Comparison of ENCODE assay signal across 1 cellular context in genomic region chr5:32585446-32586250, GRCh38.
TF ChIP-seq lines count a peak whose summit lies in the region.

TSS of gene SUB1 (plus strand) at chr5:32585557. CDS start at chr5:32588513, 2,956 bp downstream.

TF ChIP-seq in HEK293, 187 proteins besides CTCF, POLR2A, EP300 and RAD21 (continued from another document):
- TF ChIP-seq SALL2 (tag by site-specific recombination; IDR thresholded peaks at IDR 0.05; ENCODE audit: borderline replicate concordance), result no peak
- TF ChIP-seq ZNF146 (tag by site-specific recombination; IDR thresholded peaks at IDR 0.05), result peak; percentile 28; the same call in 1 of the 2 replicates
- no peak for TF ChIP-seq ZNF530 (tag by site-specific recombination; IDR thresholded peaks at IDR 0.05; ENCODE audit: low read depth)
- no peak for TF ChIP-seq ZNF140 (tag by site-specific recombination; IDR thresholded peaks at IDR 0.05)
- TF ChIP-seq ZFP41 (tag by site-specific recombination; IDR thresholded peaks at IDR 0.05; ENCODE audit: borderline replicate concordance), result no peak
- peak; percentile 89 for TF ChIP-seq YY1 (tag by site-specific recombination; IDR thresholded peaks at IDR 0.05)
- TF ChIP-seq ZNF791 (tag by site-specific recombination; IDR thresholded peaks at IDR 0.05), result no peak
- TF ChIP-seq IKZF3 (tag by site-specific recombination; IDR thresholded peaks at IDR 0.05), result 0 out of 2 replicates have a peak, but pooled peaks have one; percentile 24
- TF ChIP-seq ZNF488 (tag by site-specific recombination; IDR thresholded peaks at IDR 0.05), result no peak
- TF ChIP-seq OVOL3 (tag by site-specific recombination; IDR thresholded peaks at IDR 0.05), result no peak
- no peak for TF ChIP-seq ZNF768 (tag by site-specific recombination; IDR thresholded peaks at IDR 0.05)
- TF ChIP-seq PBX3 (CRISPR knock-in tag; IDR thresholded peaks at IDR 0.05), result peak; percentile 72; the same call in 1 of the 2 replicates
- TF ChIP-seq ZNF660 (tag by site-specific recombination; IDR thresholded peaks at IDR 0.05), result peak; percentile 19
- TF ChIP-seq ZNF341 (tag by site-specific recombination; IDR thresholded peaks at IDR 0.05; ENCODE audit: low read depth), result peak; percentile 99
- 0 out of 2 replicates have a peak, but pooled peaks have one; percentile 33 for TF ChIP-seq ZNF76 (tag by site-specific recombination; IDR thresholded peaks at IDR 0.05; ENCODE audit: borderline replicate concordance, low read depth)
- no peak for TF ChIP-seq ZNF830 (tag by site-specific recombination; IDR thresholded peaks at IDR 0.05; ENCODE audit: low read depth)
- TF ChIP-seq ZNF311 (tag by site-specific recombination; IDR thresholded peaks at IDR 0.05; ENCODE audit: borderline replicate concordance), result no peak
- TF ChIP-seq SCRT1 (tag by site-specific recombination; IDR thresholded peaks at IDR 0.05; ENCODE audit: borderline replicate concordance), result no peak
- TF ChIP-seq ZNF658 (tag by site-specific recombination; IDR thresholded peaks at IDR 0.05), result no peak
- no peak for TF ChIP-seq ZNF202 (tag by site-specific recombination; IDR thresholded peaks at IDR 0.05; ENCODE audit: borderline replicate concordance)
- no peak for TF ChIP-seq ZNF837 (tag by site-specific recombination; IDR thresholded peaks at IDR 0.05)
- no peak for TF ChIP-seq KLF7 (tag by site-specific recombination; IDR thresholded peaks at IDR 0.05; ENCODE audit: borderline replicate concordance)
- TF ChIP-seq ZNF645 (tag by site-specific recombination; IDR thresholded peaks at IDR 0.05), result 0 out of 2 replicates have a peak, but pooled peaks have one; percentile 18
- no peak for TF ChIP-seq ZNF23 (tag by site-specific recombination; IDR thresholded peaks at IDR 0.05; ENCODE audit: borderline replicate concordance)
- no peak for TF ChIP-seq ZNF26 (tag by site-specific recombination; IDR thresholded peaks at IDR 0.05)
- TF ChIP-seq ZNF280D (tag by site-specific recombination; IDR thresholded peaks at IDR 0.05), result no peak; the same call in 1 of the 2 replicates
- no peak for TF ChIP-seq ZNF184 (tag by site-specific recombination; IDR thresholded peaks at IDR 0.05)
- TF ChIP-seq ZNF433 (tag by site-specific recombination; IDR thresholded peaks at IDR 0.05; ENCODE audit: low read depth), result no peak
- no peak for TF ChIP-seq PRDM6 (tag by site-specific recombination; IDR thresholded peaks at IDR 0.05)
- TF ChIP-seq ZNF223 (tag by site-specific recombination; IDR thresholded peaks at IDR 0.05), result no peak
- 0 out of 2 replicates have a peak, but pooled peaks have one; percentile 13 for TF ChIP-seq ZNF843 (tag by site-specific recombination; IDR thresholded peaks at IDR 0.05)
- TF ChIP-seq ZBTB20 (tag by site-specific recombination; IDR thresholded peaks at IDR 0.05), result peak; percentile 66; the same call in 1 of the 2 replicates
- TF ChIP-seq ZFP37 (tag by site-specific recombination; IDR thresholded peaks at IDR 0.05), result 0 out of 2 replicates have a peak, but pooled peaks have one; percentile 29
- TF ChIP-seq ZNF555 (tag by site-specific recombination; conservative IDR thresholded peaks at IDR 0.05), result no peak
- TF ChIP-seq MEIS1 (CRISPR knock-in tag; IDR thresholded peaks at IDR 0.05; ENCODE audit: borderline replicate concordance), result no peak
- peak; percentile 96 for TF ChIP-seq BCL6B (tag by site-specific recombination; IDR thresholded peaks at IDR 0.05)
- no peak for TF ChIP-seq ZNF521 (tag by site-specific recombination; IDR thresholded peaks at IDR 0.05)
- TF ChIP-seq ZNF2 (tag by site-specific recombination; IDR thresholded peaks at IDR 0.05), result 0 out of 2 replicates have a peak, but pooled peaks have one; percentile 2
- TF ChIP-seq ZNF391 (tag by site-specific recombination; IDR thresholded peaks at IDR 0.05; ENCODE audit: borderline replicate concordance, low read depth), result peak; percentile 48; the same call in 1 of the 2 replicates
- TF ChIP-seq ZNF211 (tag by site-specific recombination; IDR thresholded peaks at IDR 0.05; ENCODE audit: low read depth), result no peak
- TF ChIP-seq ZNF600 (tag by site-specific recombination; IDR thresholded peaks at IDR 0.05), result no peak
- no peak for TF ChIP-seq ZNF560 (tag by site-specific recombination; IDR thresholded peaks at IDR 0.05; ENCODE audit: borderline replicate concordance)
- TF ChIP-seq ZNF416 (tag by site-specific recombination; IDR thresholded peaks at IDR 0.05), result no peak
- TF ChIP-seq ZIC2 (tag by site-specific recombination; IDR thresholded peaks at IDR 0.05), result peak; percentile 26
- TF ChIP-seq ZNF354C (tag by site-specific recombination; IDR thresholded peaks at IDR 0.05; ENCODE audit: borderline replicate concordance, low read depth), result no peak
- TF ChIP-seq SP2 (tag by site-specific recombination; IDR thresholded peaks at IDR 0.05), result peak; percentile 68
- no peak for TF ChIP-seq ZNF138 (tag by site-specific recombination; IDR thresholded peaks at IDR 0.05; ENCODE audit: borderline replicate concordance)
- no peak for TF ChIP-seq ZBTB44 (tag by site-specific recombination; IDR thresholded peaks at IDR 0.05)
- peak; percentile 85; the same call in 1 of the 2 replicates for TF ChIP-seq ZNF580 (tag by site-specific recombination; IDR thresholded peaks at IDR 0.05)
- no peak for TF ChIP-seq ZNF571 (tag by site-specific recombination; IDR thresholded peaks at IDR 0.05)
